Comparison of ENCODE assay signal across 24 cellular contexts in the genomic region with DNA sequence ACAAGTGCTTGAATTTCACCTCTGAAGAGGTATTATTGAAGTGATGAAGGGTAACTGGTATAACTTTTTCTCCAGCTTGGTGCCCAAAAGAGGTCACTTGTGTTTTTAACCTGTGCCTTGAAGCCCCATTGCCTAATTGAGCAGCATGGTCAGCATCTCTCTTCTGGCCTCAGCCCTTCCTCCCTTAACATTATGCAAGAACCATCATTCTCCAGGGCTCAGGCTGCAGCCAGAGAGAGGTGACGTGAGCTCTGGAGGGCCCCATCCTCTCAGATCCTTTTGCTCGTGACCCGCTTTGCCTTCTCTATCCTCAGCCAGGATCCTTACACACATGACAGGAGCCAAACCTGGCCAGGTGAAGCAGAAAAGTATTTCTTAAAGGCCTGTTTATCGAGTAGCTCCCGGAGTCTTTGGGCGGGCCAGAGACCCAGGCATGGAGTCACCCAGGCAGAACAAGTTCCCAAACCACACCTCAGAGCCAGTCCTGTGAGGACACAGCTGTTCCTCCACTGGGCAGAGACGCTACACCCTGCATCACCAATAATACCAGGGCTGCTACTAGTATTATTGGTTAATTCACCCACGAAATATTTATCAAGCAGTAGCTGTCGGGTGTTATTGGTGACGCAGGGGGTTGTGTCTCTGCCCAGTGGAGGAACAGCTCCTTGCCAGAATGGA. TPM values are rescaled to one million over a fixed set of nuclear protein-coding genes. Genes with fewer than 3 reads are reported as not detected.
DNase-seq lines count a peak whose midpoint lies in the region; ATAC-seq, FAIRE-seq and TF ChIP-seq lines count a peak whose summit lies in the region.
"Had no signal": no experiment of that assay in that cellular context is flagged by ENCODE, and none has a peak within 500 bp of the region (broad histone marks: within the 10 kb centered on the region; RNA-seq: fewer than 3 reads in every experiment).

No MANE protein-coding gene starts in this region.

- no peaks in the 10 kb centered on the region for H3K36me3 Mint-ChIP-seq in nephron (ENCODE audit: low read depth)
- H3K36me3 Mint-ChIP-seq in activated naive CD4-positive, alpha-beta T cell treated with anti-CD3 and anti-CD28 coated beads for 36 hours (ENCODE audit: low read depth), result no peaks in the 10 kb centered on the region
- H3K36me3 Mint-ChIP-seq: activated naive CD8-positive, alpha-beta T cell treated with anti-CD3 and anti-CD28 coated beads for 36 hours; IgD-negative memory B cell had no signal

- H4K20me1 ChIP-seq in hepatocyte (ENCODE audit: insufficient read depth, poor library complexity, severe bottlenecking), result no peaks in the 10 kb centered on the region
- H4K20me1 ChIP-seq: BLaER1 had no signal

- POLR2A ChIA-PET in A549 (lab: Yijun Ruan, JAX), result no interaction called here

- H3K27ac ChIP-seq in A549, result peak overlapping the region; percentile 19 to 71; a peak in 4 of 6 replicates
- H3K27ac ChIP-seq in hepatocyte, result peak overlapping the region; percentile 53
- H3K27ac ChIP-seq: BLaER1, breast epithelium, psoas muscle, RWPE1, vagina had no signal

- no peak for TF ChIP-seq POLR2A in A549 (IDR thresholded peaks at IDR 0.05; ENCODE audit: low read length)

- H3K4me3 ChIP-seq in A549, result no peak overlapping the region
- no peak overlapping the region for H3K4me3 ChIP-seq in hepatocyte
- H3K4me3 ChIP-seq: BLaER1, breast epithelium, psoas muscle, vagina had no signal

- DNase-seq in A549 (ENCODE audit: low read depth in 1 of 2, low spot score in 1 of 2) (no peak), SKM-1 (lab: John Stamatoyannopoulos, UW; ENCODE audit: unreplicated experiment) (peak; percentile 19), hepatocyte (ENCODE audit: low spot score) (no peak), globus pallidus (ENCODE audit: low spot score) (no peak), NCI-H2107 (lab: John Stamatoyannopoulos, UW) (no peak)
- DNase-seq in activated naive CD4-positive, alpha-beta T cell treated with anti-CD3 and anti-CD28 coated beads for 36 hours, result no peak
- DNase-seq: activated naive CD8-positive, alpha-beta T cell treated with anti-CD3 and anti-CD28 coated beads for 36 hours; dermis blood vessel endothelial cell; hippocampal formation; midbrain; MM.1S; NCI-H1436; NCI-H526 treated with DMSO at 0.1 percent for 48 hours; psoas muscle; small intestine; T1000 had no signal

- H3K9me3 ChIP-seq in A549, result no peaks in the 10 kb centered on the region
- H3K9me3 ChIP-seq in hepatocyte (ENCODE audit: low read depth), result no peaks in the 10 kb centered on the region
- H3K9me3 ChIP-seq: BLaER1, breast epithelium, psoas muscle, vagina had no signal

- peak overlapping the region; percentile 28 to 74 (median 63) for H3K27ac Mint-ChIP-seq in nephron
- no peak overlapping the region for H3K27ac Mint-ChIP-seq in activated naive CD4-positive, alpha-beta T cell treated with anti-CD3 and anti-CD28 coated beads for 36 hours
- H3K27ac Mint-ChIP-seq: activated naive CD8-positive, alpha-beta T cell treated with anti-CD3 and anti-CD28 coated beads for 36 hours; activated T-helper 1 cell treated with anti-CD3 and anti-CD28 coated beads, Interleukin-12 subunit alpha, Interleukin-12 subunit beta, Interleukin-2, Interleukin-4 antibody, amounts not matched to agents 30 ng/mL and 10 ng/mL and 1 ng/mL, durations not matched to agents 14 hours and 24 hours and 36 hours had no signal

- H3K79me2 ChIP-seq in hepatocyte, result no peaks in the 10 kb centered on the region

- no peak overlapping the region for H3K4me3 Mint-ChIP-seq in nephron
- no peak overlapping the region for H3K4me3 Mint-ChIP-seq in activated naive CD4-positive, alpha-beta T cell treated with anti-CD3 and anti-CD28 coated beads for 36 hours
- H3K4me3 Mint-ChIP-seq: activated naive CD8-positive, alpha-beta T cell treated with anti-CD3 and anti-CD28 coated beads for 36 hours; activated T-helper 1 cell treated with anti-CD3 and anti-CD28 coated beads, Interleukin-12 subunit alpha, Interleukin-12 subunit beta, Interleukin-2, Interleukin-4 antibody, amounts not matched to agents 30 ng/mL and 10 ng/mL and 1 ng/mL, durations not matched to agents 14 hours and 24 hours and 36 hours; IgD-negative memory B cell had no signal

- no peaks in the 10 kb centered on the region for H3K27me3 Mint-ChIP-seq in nephron (ENCODE audit: low read depth)
- H3K27me3 Mint-ChIP-seq in activated naive CD4-positive, alpha-beta T cell treated with anti-CD3 and anti-CD28 coated beads for 36 hours (ENCODE audit: low read depth), result peaks cover 18% of the 10 kb centered on the region
- H3K27me3 Mint-ChIP-seq: IgD-negative memory B cell had no signal

- H3K9me2 ChIP-seq in hepatocyte (replicated peaks; ENCODE audit: insufficient read depth), result no peaks in the 10 kb centered on the region

- no peak overlapping the region for H2AFZ ChIP-seq in hepatocyte

- CTCF ChIA-PET in A549 (lab: Yijun Ruan, JAX), result interaction anchor here (1.3 to 1.7 kb wide), 6 partner anchors 9 to 773 kb away, joined by 3 to 5 read pairs (median 4); no protein-coding TSS in a partner anchor
- CTCF ChIA-PET in activated naive CD4-positive, alpha-beta T cell treated with anti-CD3 and anti-CD28 coated beads for 36 hours (lab: Charles Lee), result interaction anchor here (1.0 kb wide), 1 partner anchor 13 kb away, joined by 3 read pairs; no protein-coding TSS in a partner anchor

- TF ChIP-seq EP300 in A549 (IDR thresholded peaks at IDR 0.05), result no peak

- H3K4me1 ChIP-seq in A549 (peaks cover 19% of the 10 kb centered on the region), hepatocyte (ENCODE audit: insufficient read depth) (no peaks in the 10 kb centered on the region)
- H3K4me1 ChIP-seq: breast epithelium, psoas muscle, vagina had no signal

- TF ChIP-seq CTCF in A549 (IDR thresholded peaks at IDR 0.05), result no peak
- TF ChIP-seq CTCF in hepatocyte (IDR thresholded peaks at IDR 0.05; ENCODE audit: poor library complexity), result no peak
- TF ChIP-seq CTCF in nephron (IDR thresholded peaks at IDR 0.05; ENCODE audit: unreplicated experiment in 3 of 3), result no peak

- H3K4me2 ChIP-seq in A549 (peak overlapping the region; percentile 25; the same call in 1 of the 3 replicates), hepatocyte (no peak overlapping the region)
- H3K4me2 ChIP-seq: BLaER1 had no signal

- no peak for FAIRE-seq in A549 (lab: Jason Lieb, UNC)
- FAIRE-seq: small intestine had no signal

- peaks cover 4% of the 10 kb centered on the region for H3K9me3 Mint-ChIP-seq in nephron
- H3K9me3 Mint-ChIP-seq in activated naive CD4-positive, alpha-beta T cell treated with anti-CD3 and anti-CD28 coated beads for 36 hours, result no peaks in the 10 kb centered on the region
- H3K9me3 Mint-ChIP-seq: activated naive CD8-positive, alpha-beta T cell treated with anti-CD3 and anti-CD28 coated beads for 36 hours; activated T-helper 1 cell treated with anti-CD3 and anti-CD28 coated beads, Interleukin-12 subunit alpha, Interleukin-12 subunit beta, Interleukin-2, Interleukin-4 antibody, amounts not matched to agents 30 ng/mL and 10 ng/mL and 1 ng/mL, durations not matched to agents 14 hours and 24 hours and 36 hours had no signal

- H3K4me1 Mint-ChIP-seq in nephron, result peaks cover 26% of the 10 kb centered on the region
- H3K4me1 Mint-ChIP-seq in activated naive CD4-positive, alpha-beta T cell treated with anti-CD3 and anti-CD28 coated beads for 36 hours (ENCODE audit: low read depth), result no peaks in the 10 kb centered on the region
- H3K4me1 Mint-ChIP-seq: activated naive CD8-positive, alpha-beta T cell treated with anti-CD3 and anti-CD28 coated beads for 36 hours had no signal

- intact Hi-C loops in activated naive CD4-positive, alpha-beta T cell treated with anti-CD3 and anti-CD28 coated beads for 36 hours (cut with micrococcal nuclease), result no loop called here

- H3K27me3 ChIP-seq in hepatocyte, result no peaks in the 10 kb centered on the region
- H3K27me3 ChIP-seq: BLaER1, breast epithelium, vagina had no signal

- WGBS in A549 (ENCODE audit: missing lambda C conversion rate), result 90% methylated on average over 10 of the region's 10 CpGs
- WGBS in hepatocyte (ENCODE audit: low lambda C conversion rate, missing lambda C conversion rate), result 93% methylated on average over 10 of the region's 10 CpGs

- no peak for TF ChIP-seq RAD21 in A549 (conservative IDR thresholded peaks at IDR 0.05 in 1 of 2, IDR thresholded peaks at IDR 0.05 in 1 of 2)

- ATAC-seq in A549, result no peak
- ATAC-seq in HG03432 (IDR thresholded peaks at IDR 0.05; ENCODE audit: unreplicated experiment), result no peak
- ATAC-seq: psoas muscle had no signal

- H3K36me3 ChIP-seq in hepatocyte (replicated peaks; ENCODE audit: insufficient read depth, low read depth), result no peaks in the 10 kb centered on the region
- H3K36me3 ChIP-seq: BLaER1, breast epithelium, vagina had no signal

TF ChIP-seq in A549, 52 proteins besides CTCF, POLR2A, EP300 and RAD21 (continues in another document):
- no peak for TF ChIP-seq NPAS2 (CRISPR knock-in tag; IDR thresholded peaks at IDR 0.05; ENCODE audit: borderline replicate concordance)
- TF ChIP-seq KDM5A (IDR thresholded peaks at IDR 0.05), result no peak
- no peak for TF ChIP-seq CHD2 (IDR thresholded peaks at IDR 0.05; ENCODE audit: low read length, partially characterized antibody)
- no peak for TF ChIP-seq CHD4 (IDR thresholded peaks at IDR 0.05; ENCODE audit: borderline replicate concordance)
- TF ChIP-seq, protein P1, sequence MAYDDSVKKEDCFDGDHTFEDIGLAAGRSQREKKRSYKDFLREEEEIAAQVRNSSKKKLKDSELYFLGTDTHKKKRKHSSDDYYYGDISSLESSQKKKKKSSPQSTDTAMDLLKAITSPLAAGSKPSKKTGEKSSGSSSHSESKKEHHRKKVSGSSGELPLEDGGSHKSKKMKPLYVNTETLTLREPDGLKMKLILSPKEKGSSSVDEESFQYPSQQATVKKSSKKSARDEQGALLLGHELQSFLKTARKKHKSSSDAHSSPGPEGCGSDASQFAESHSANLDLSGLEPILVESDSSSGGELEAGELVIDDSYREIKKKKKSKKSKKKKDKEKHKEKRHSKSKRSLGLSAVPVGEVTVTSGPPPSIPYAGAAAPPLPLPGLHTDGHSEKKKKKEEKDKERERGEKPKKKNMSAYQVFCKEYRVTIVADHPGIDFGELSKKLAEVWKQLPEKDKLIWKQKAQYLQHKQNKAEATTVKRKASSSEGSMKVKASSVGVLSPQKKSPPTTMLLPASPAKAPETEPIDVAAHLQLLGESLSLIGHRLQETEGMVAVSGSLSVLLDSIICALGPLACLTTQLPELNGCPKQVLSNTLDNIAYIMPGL (CRISPR knock-in tag; IDR thresholded peaks at IDR 0.05; ENCODE audit: borderline replicate concordance), result no peak
- TF ChIP-seq ZSCAN20 (CRISPR knock-in tag; IDR thresholded peaks at IDR 0.05), result no peak
- TF ChIP-seq HOXB5 (CRISPR knock-in tag; IDR thresholded peaks at IDR 0.05), result no peak

RNA-seq across cellular contexts. Expression of gene BOD1, which starts 29.6 kb away (rescaled TPM):
- polyA plus RNA-seq in A549 (2011; rRNA removed) (95.1 and 102 TPM in 2 replicates), A549 (2017; fragmentation: RNase III; extraction: RNeasy Plus Mini Kit Qiagen cat#74134 plus additional on column Dnase treatment) (59.1 to 63.8 TPM (median 59.6 TPM) in 3 replicates), hepatocyte (68.9 and 83.1 TPM in 2 replicates)
- polyA plus RNA-seq in A549 (2012; cell fraction: cytosol; rRNA removed), result 50.2 and 50.9 TPM in 2 replicates
- 34.5 and 40.0 TPM in 2 replicates for polyA plus RNA-seq in A549 (2012; cell fraction: nucleus; rRNA removed)
- 43.2 and 55.0 TPM in 2 replicates for polyA minus RNA-seq in A549 (2011; rRNA and poly(A)+ RNA removed)
- total RNA-seq in hepatocyte, result 76.3 and 89.5 TPM in 2 replicates
- 10 to 100 TPM; 35.3 to 36.9 TPM for total RNA-seq in activated naive CD4-positive, alpha-beta T cell treated with anti-CD3 and anti-CD28 coated beads for 36 hours
